Comparison of ENCODE assay signal across 7 cellular contexts in genomic region chr7:55365103-55365679, GRCh38. TPM values are rescaled to one million over a fixed set of nuclear protein-coding genes. Genes with fewer than 3 reads are reported as not detected.
A peak's percentile ranks its signal among the peaks of the same experiment; 100 is the strongest.
DNase-seq lines count a peak whose midpoint lies in the region; ATAC-seq, FAIRE-seq and TF ChIP-seq lines count a peak whose summit lies in the region.

Gene LANCL2, plus strand, starts transcription at chr7:55365337. Its CDS starts 689 bp downstream, at chr7:55366026.

- H3K9me2 ChIP-seq in HCT116 (ENCODE audit: insufficient read depth) = no peaks in the 10 kb centered on the region

- peak within 1 kb of the TSS; percentile 82 for H3K18ac ChIP-seq in H1 (ENCODE audit: extremely low read depth, low read length)

- peaks cover 4% of the 10 kb centered on the region; the same call in 1 of the 2 replicates for H3K79me1 ChIP-seq in H1 (ENCODE audit: low read depth, low read length)

- H3K56ac ChIP-seq in H1 (replicated peaks; ENCODE audit: insufficient read length, low read depth, low read length) = peak within 1 kb of the TSS; percentile 82

- H4K91ac ChIP-seq in H1 (replicated peaks; ENCODE audit: insufficient read length, low read length) = peak within 1 kb of the TSS; percentile 92

- no peak within 1 kb of the TSS for H3K23ac ChIP-seq in H1 (ENCODE audit: insufficient read length)

- H3K27me3 ChIP-seq in HCT116 (ENCODE audit: insufficient read depth, low read length) (no peaks in the 10 kb centered on the region), MG63 (no peaks in the 10 kb centered on the region), H1 (replicated peaks in 1 of 4; ENCODE audit: control insufficient read depth in 3 of 4, extremely low read depth in 1 of 4, insufficient read depth in 3 of 4, low read length in 3 of 4) (no peaks in the 10 kb centered on the region), mononuclear cell (ENCODE audit: insufficient read depth, low read length) (no peaks in the 10 kb centered on the region), stomach smooth muscle (ENCODE audit: control insufficient read depth in 1 of 2, insufficient read depth in 2 of 2, low read length in 2 of 2) (peaks cover 2 to 4% of the 10 kb centered on the region in 2 donors)

- BruUV-seq in HCT116 (replicated peaks; lab: Mats Ljungman, UMichigan) = no TSS peak

- H3K79me2 ChIP-seq in HCT116 (ENCODE audit: insufficient read depth, low read length) (no peaks in the 10 kb centered on the region; the same call in 1 of the 2 replicates), H1 (ENCODE audit: control insufficient read depth in 1 of 2, insufficient read depth in 2 of 2, low read length in 2 of 2) (peaks cover 0 to 22% of the 10 kb centered on the region in 2 experiments; a peak in 2 of 4 replicates)

- peak; percentile 14 for ATAC-seq in GM18505 (IDR thresholded peaks at IDR 0.05; ENCODE audit: unreplicated experiment)
- peak; percentile 49 for ATAC-seq in HCT116

- no peak within 1 kb of the TSS for H2BK20ac ChIP-seq in H1 (ENCODE audit: low read length)

- peak within 1 kb of the TSS; percentile 29 for H2AFZ ChIP-seq in HCT116 (ENCODE audit: low read depth, low read length, poor library complexity, severe bottlenecking)
- no peak within 1 kb of the TSS; the same call in 1 of the 2 replicates for H2AFZ ChIP-seq in H1 (ENCODE audit: low read length)

- H3K9ac ChIP-seq in HCT116 (ENCODE audit: low read length) = peak within 1 kb of the TSS; percentile 97
- peak within 1 kb of the TSS; percentile 82 to 98 (median 94) for H3K9ac ChIP-seq in H1 (replicated peaks in 1 of 4; ENCODE audit: extremely low read depth in 1 of 4, low read depth in 3 of 4, low read length in 3 of 4)
- H3K9ac ChIP-seq in stomach smooth muscle (ENCODE audit: low read length in 2 of 2) = peak within 1 kb of the TSS; percentile 99 to 100

- DNase-seq in HCT116 (ENCODE audit: low read depth, low spot score) (no peak), MG63 (no peak), T-helper 9 cell (peak; percentile 47), H1 (ENCODE audit: low read depth in 1 of 2, low spot score in 2 of 2) (no peak)

- peak within 1 kb of the TSS; percentile 84 to 96 for H3K4me3 ChIP-seq in HCT116 (replicated peaks in 1 of 2; ENCODE audit: low read depth in 1 of 2, low read length in 2 of 2)
- peak within 1 kb of the TSS; percentile 92 for H3K4me3 ChIP-seq in MG63
- peak within 1 kb of the TSS; percentile 79 to 99 (median 98) for H3K4me3 ChIP-seq in H1 (ENCODE audit: extremely low read depth in 1 of 4, insufficient read depth in 2 of 4, low read depth in 3 of 4, low read length in 4 of 4)
- H3K4me3 ChIP-seq in mononuclear cell (ENCODE audit: low read length) = peak within 1 kb of the TSS; percentile 80
- peak within 1 kb of the TSS; percentile 96 to 100 for H3K4me3 ChIP-seq in stomach smooth muscle (ENCODE audit: low read length in 2 of 2)

- no peak within 1 kb of the TSS for H3K14ac ChIP-seq in H1 (ENCODE audit: insufficient read length)

- no peaks in the 10 kb centered on the region for H4K20me1 ChIP-seq in HCT116 (ENCODE audit: insufficient read depth)
- no peaks in the 10 kb centered on the region for H4K20me1 ChIP-seq in H1 (replicated peaks in 1 of 2; ENCODE audit: control insufficient read depth in 1 of 2, insufficient read depth in 2 of 2, low read length in 2 of 2)

- peak within 1 kb of the TSS; percentile 89 for H4K5ac ChIP-seq in H1 (ENCODE audit: insufficient read length, low read depth, low read length)

- peak within 1 kb of the TSS; percentile 99; the same call in 1 of the 2 replicates for H4K8ac ChIP-seq in H1 (ENCODE audit: extremely low read depth, insufficient read depth, low read length)

- H2AK5ac ChIP-seq in H1 (ENCODE audit: low read depth, low read length) = no peak within 1 kb of the TSS

- TF ChIP-seq POLR2A in GM18505 (IDR thresholded peaks at IDR 0.05; ENCODE audit: borderline replicate concordance, extremely low read depth, insufficient read depth, insufficient read length) (no peak), HCT116 (IDR thresholded peaks at IDR 0.05; ENCODE audit: borderline replicate concordance, extremely low read depth, insufficient read depth, insufficient read length) (no peak), H1 (IDR thresholded peaks at IDR 0.05; ENCODE audit: control extremely low read depth in 1 of 2, low read depth in 2 of 2, low read length in 2 of 2) (no peak)

- TF ChIP-seq RAD21 in HCT116 (IDR thresholded peaks at IDR 0.05; ENCODE audit: low read depth) (no peak), H1 (IDR thresholded peaks at IDR 0.05 in 1 of 2, conservative IDR thresholded peaks at IDR 0.05 in 1 of 2; ENCODE audit: low read depth in 2 of 2, low read length in 2 of 2) (no peak)

- TF ChIP-seq CTCF in HCT116 (IDR thresholded peaks at IDR 0.05 in 2 of 3, conservative IDR thresholded peaks at IDR 0.05 in 1 of 3; ENCODE audit: borderline replicate concordance in 1 of 3, insufficient read depth in 1 of 3, low read depth in 2 of 3, low read length in 2 of 3) (no peak), H1 (IDR thresholded peaks at IDR 0.05; ENCODE audit: control extremely low read depth in 1 of 3, insufficient read depth in 1 of 3, low read depth in 1 of 3, low read length in 3 of 3) (no peak)

- H3K4me1 ChIP-seq in HCT116 (ENCODE audit: control insufficient read depth in 1 of 2, insufficient read depth in 2 of 2, low read length in 2 of 2) (peaks cover 3 to 19% of the 10 kb centered on the region in 2 experiments; a peak in 3 of 4 replicates), H1 (replicated peaks in 1 of 4; ENCODE audit: control insufficient read depth in 3 of 4, insufficient read depth in 4 of 4, low read length in 3 of 4) (peaks cover 0 to 6% (median 3%) of the 10 kb centered on the region in 4 experiments; a peak in 4 of 7 replicates), mononuclear cell (ENCODE audit: insufficient read depth, low read length) (peaks cover 19% of the 10 kb centered on the region), stomach smooth muscle (ENCODE audit: control insufficient read depth, insufficient read depth, low read length) (peaks cover 19% of the 10 kb centered on the region)

- H2BK5ac ChIP-seq in H1 (ENCODE audit: low read depth, low read length) = peak within 1 kb of the TSS; percentile 94

- RAD21 ChIA-PET in HCT116 (lab: Charles Lee; ENCODE audit: low non-redundant PET in 1 of 2, low total read pairs in 2 of 2, uncharacterized antibody in 2 of 2, unreplicated experiment in 2 of 2) = no interaction called here

- peak within 1 kb of the TSS; percentile 97 for H3K27ac ChIP-seq in HCT116 (ENCODE audit: low read depth, low read length)
- peak within 1 kb of the TSS; percentile 99 for H3K27ac ChIP-seq in H1 (ENCODE audit: low read depth, low read length)
- peak within 1 kb of the TSS; percentile 98 for H3K27ac ChIP-seq in stomach smooth muscle (ENCODE audit: low read length)

- POLR2A ChIA-PET in HCT116 (lab: Charles Lee) = interaction anchor here (0.8 to 1.4 kb wide), 5 partner anchors 9 to 607 kb away, joined by 3 to 4 read pairs (median 3); no protein-coding TSS in a partner anchor
- POLR2A ChIA-PET in H1 (lab: Charles Lee; ENCODE audit: partially characterized antibody) = interaction anchor here (0.6 to 3.9 kb wide), 27 partner anchors 8 to 622 kb away, joined by 3 to 32 read pairs (median 5); no protein-coding TSS in a partner anchor

- whole genome bisulfite sequencing in H1 (ENCODE audit: extremely low coverage in 1 of 2, insufficient coverage in 1 of 2, insufficient read length in 1 of 2, insufficient replicate concordance in 2 of 2, low coverage in 1 of 2, low lambda C conversion rate in 2 of 2, missing lambda C conversion rate in 1 of 2), 2 experiments = 1% methylated on average over 23 of the region's 32 CpGs; no CpG with 5 or more reads in 1 of the 2 experiments

- FAIRE-seq in H1 (lab: Jason Lieb, UNC) = no peak

- no peak for TF ChIP-seq EP300 in H1 (IDR thresholded peaks at IDR 0.05; ENCODE audit: borderline replicate concordance in 1 of 2, low read depth in 2 of 2, low read length in 2 of 2)

- H2BK120ac ChIP-seq in H1 (replicated peaks; ENCODE audit: low read depth, low read length) = no peak within 1 kb of the TSS

- CTCF ChIA-PET in HCT116 (lab: Charles Lee) (interaction anchor here (1.0 kb wide), 1 partner anchor 110 kb away, joined by 3 read pairs; no protein-coding TSS in a partner anchor), H1 (lab: Charles Lee; ENCODE audit: partially characterized antibody) (interaction anchor here (1.2 to 1.6 kb wide), 2 partner anchors 21 to 50 kb away, joined by 3 to 4 read pairs; no protein-coding TSS in a partner anchor)

- H2BK15ac ChIP-seq in H1 (ENCODE audit: low read length) = no peak within 1 kb of the TSS

- H3K9me3 ChIP-seq in HCT116 (ENCODE audit: control insufficient read depth in 1 of 2, insufficient read depth in 1 of 2, low read depth in 1 of 2, low read length in 2 of 2) (no peaks in the 10 kb centered on the region), MG63 (no peaks in the 10 kb centered on the region), H1 (ENCODE audit: insufficient read depth in 2 of 2, low read depth in 1 of 2, low read length in 1 of 2) (no peaks in the 10 kb centered on the region), mononuclear cell (ENCODE audit: low read depth, low read length) (no peaks in the 10 kb centered on the region), stomach smooth muscle (ENCODE audit: control insufficient read depth in 2 of 2, low read length in 2 of 2) (no peaks in the 10 kb centered on the region)

- H3K36me3 ChIP-seq in HCT116 (ENCODE audit: control insufficient read depth in 1 of 2, insufficient read depth in 2 of 2, low read length in 2 of 2) (no peaks in the 10 kb centered on the region), MG63 (peaks cover 15% of the 10 kb centered on the region), H1 (ENCODE audit: control insufficient read depth in 2 of 4, insufficient read depth in 4 of 4, low read length in 3 of 4) (no peaks in the 10 kb centered on the region), stomach smooth muscle (ENCODE audit: control insufficient read depth in 2 of 2, insufficient read depth in 2 of 2, low read length in 2 of 2) (no peaks in the 10 kb centered on the region)

- H3K23me2 ChIP-seq in H1 (ENCODE audit: low read depth, low read length) = no peaks in the 10 kb centered on the region

- H3K4ac ChIP-seq in H1 (replicated peaks; ENCODE audit: insufficient read length, low read depth, low read length) = no peak within 1 kb of the TSS

- H3K4me2 ChIP-seq in HCT116 (ENCODE audit: low read length) (peak within 1 kb of the TSS; percentile 91), H1 (ENCODE audit: insufficient read depth in 1 of 2, low read depth in 2 of 2, low read length in 2 of 2) (peak within 1 kb of the TSS; percentile 70 to 77)

- intact Hi-C loops in HCT116 (cut with micrococcal nuclease) = loop anchor here (5.0 kb wide), 2 partner anchors 207 to 608 kb away; partner anchors contain the start of genes SEC61G and VOPP1

- H2BK12ac ChIP-seq in H1 (ENCODE audit: low read depth, low read length) = no peak within 1 kb of the TSS; the same call in 1 of the 2 replicates

RNA-seq across cellular contexts. Expression of gene LANCL2, which starts in this region (rescaled TPM):
- total RNA-seq in HCT116 (2021; ENCODE audit: unreplicated experiment) (10.0 TPM), mononuclear cell (8.9 TPM)
- polyA plus RNA-seq in HCT116 (2012) = 13.7 and 17.4 TPM in 2 replicates
- 13.8 and 25.6 TPM in 2 replicates for total RNA-seq in MG63 (2014; rRNA removed; shearing (Covaris generic); ENCODE audit: low replicate concordance)
- 9.2 and 11.4 TPM in 2 replicates for total RNA-seq in H1 (2021; fragmentation: NEBNext Ultra II Directional; extraction: Animal tissue kit (Norgen Biotek cat#: 25700))
- polyA plus RNA-seq in H1 (2011; rRNA removed) = 9.5 and 10.7 TPM in 2 replicates
- polyA plus RNA-seq in H1 (2011; cell fraction: cytosol; rRNA removed) = 11.0 TPM
- 12.0 TPM for polyA plus RNA-seq in H1 (2011; cell fraction: nucleus; rRNA removed)
- 8.8 to 11.4 TPM (median 10.5 TPM) in 4 replicates for polyA plus RNA-seq in H1 (2012, experiment 1 of 2)
- polyA plus RNA-seq in H1 (2012, experiment 2 of 2) = 5.8 TPM
- polyA plus RNA-seq in H1 (2013, experiment 1 of 2) = 6.4 TPM
- 6.4 TPM for polyA plus RNA-seq in H1 (2013, experiment 2 of 2)
- 14.9 and 18.8 TPM in 2 replicates for polyA minus RNA-seq in H1 (2011; rRNA and poly(A)+ RNA removed)
- 2.6 TPM for polyA minus RNA-seq in H1 (2011; cell fraction: cytosol; rRNA and poly(A)+ RNA removed)
- polyA minus RNA-seq in H1 (2011; cell fraction: nucleus; rRNA and poly(A)+ RNA removed) = 5.3 TPM
